ENCODE assay signal across 9 cellular contexts in the genomic region with DNA sequence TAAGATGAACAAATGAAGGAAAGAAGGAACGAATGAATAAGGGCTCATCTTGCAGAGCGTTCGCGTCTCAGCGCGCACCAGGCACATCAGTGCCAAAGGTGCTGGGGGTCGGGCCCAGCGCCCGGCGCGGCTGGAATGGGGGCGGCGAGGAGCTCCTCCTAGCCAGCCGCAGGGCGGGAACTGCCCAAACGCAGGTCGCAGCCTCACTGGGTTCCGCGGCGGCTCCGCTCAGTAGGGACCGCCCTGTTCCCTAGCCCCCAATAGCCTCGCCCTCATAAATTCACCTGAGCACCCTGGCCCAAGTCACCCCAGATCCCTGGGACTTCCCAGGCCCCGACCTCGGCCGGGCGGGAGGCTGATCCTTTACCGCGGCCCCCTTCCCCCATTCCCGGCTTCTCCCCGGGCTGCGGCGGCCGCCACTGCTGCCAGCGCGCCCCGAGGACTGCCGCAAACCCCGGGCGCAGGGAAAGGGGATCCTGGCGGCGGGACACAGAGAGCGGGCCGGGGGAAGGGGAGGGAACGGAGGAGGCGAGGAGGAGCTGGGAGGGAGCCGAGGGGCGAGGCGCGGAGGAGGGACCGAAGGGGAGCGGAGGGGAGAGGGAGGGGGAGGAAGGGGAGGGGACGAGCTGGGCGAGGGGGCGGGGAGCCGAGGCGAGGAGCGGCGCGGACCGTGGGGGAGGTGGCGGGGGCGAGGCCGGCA. TPM values are rescaled to one million over a fixed set of nuclear protein-coding genes. Genes with fewer than 3 reads are reported as not detected.
A peak's percentile ranks its signal among the peaks of the same experiment; 100 is the strongest.
DNase-seq lines count a peak whose midpoint lies in the region; ATAC-seq and TF ChIP-seq lines count a peak whose summit lies in the region.
"Had no signal": no experiment of that assay in that cellular context is flagged by ENCODE, and none has a peak within 500 bp of the region (broad histone marks: within the 10 kb centered on the region; RNA-seq: fewer than 3 reads in every experiment).

No MANE protein-coding gene starts in this region.

- no peak for TF ChIP-seq POLR2A in erythroblast (IDR thresholded peaks at IDR 0.05; ENCODE audit: low read length)

- H3K9me3 Mint-ChIP-seq in activated T-cell treated with anti-CD3 and anti-CD28 coated beads, Interleukin-2, amount 50 U/mL, for 72 hours, result no peaks in the 10 kb centered on the region
- H3K9me3 Mint-ChIP-seq in stimulated activated memory B cell treated with anti-CD40 and anti-IgM and Interleukin-4, amounts not matched to agents 10 μg/mL and 1 μg/mL and 100 μg/mL, for 72 hours, result no peaks in the 10 kb centered on the region

- H3K4me1 ChIP-seq in HAP-1, result peaks cover 5% of the 10 kb centered on the region
- peaks cover 2% of the 10 kb centered on the region; the same call in 1 of the 2 replicates for H3K4me1 ChIP-seq in iPS DF 6.9 (ENCODE audit: control insufficient read depth, insufficient read depth, low read length)

- WGBS in iPS DF 6.9 (ENCODE audit: insufficient coverage, insufficient read length), result no CpG with 5 or more reads among the region's 64 CpGs

- in situ Hi-C loops in HAP-1 (cut with MboI; ENCODE audit: low sequenced_read_pairs), result no loop called here

- no peaks in the 10 kb centered on the region for H3K36me3 Mint-ChIP-seq in activated T-cell treated with anti-CD3 and anti-CD28 coated beads, Interleukin-2, amount 50 U/mL, for 72 hours (ENCODE audit: insufficient read depth in 2 of 2)
- no peaks in the 10 kb centered on the region for H3K36me3 Mint-ChIP-seq in stimulated activated memory B cell treated with anti-CD40 and anti-IgM and Interleukin-4, amounts not matched to agents 10 μg/mL and 1 μg/mL and 100 μg/mL, for 72 hours

- H3K9me3 ChIP-seq in HAP-1 (no peaks in the 10 kb centered on the region), iPS DF 6.9 (ENCODE audit: control insufficient read depth, insufficient read depth, low read length) (no peaks in the 10 kb centered on the region)

- H3K27ac Mint-ChIP-seq in activated T-cell treated with anti-CD3 and anti-CD28 coated beads, Interleukin-2, amount 50 U/mL, for 72 hours, result no peak overlapping the region
- no peak overlapping the region for H3K27ac Mint-ChIP-seq in stimulated activated memory B cell treated with anti-CD40 and anti-IgM and Interleukin-4, amounts not matched to agents 10 μg/mL and 1 μg/mL and 100 μg/mL, for 72 hours

- peaks cover 71% of the 10 kb centered on the region for H3K27me3 Mint-ChIP-seq in activated T-cell treated with anti-CD3 and anti-CD28 coated beads, Interleukin-2, amount 50 U/mL, for 72 hours (ENCODE audit: low read depth)
- peaks cover 91% of the 10 kb centered on the region for H3K27me3 Mint-ChIP-seq in stimulated activated memory B cell treated with anti-CD40 and anti-IgM and Interleukin-4, amounts not matched to agents 10 μg/mL and 1 μg/mL and 100 μg/mL, for 72 hours

- H3K36me3 ChIP-seq in HAP-1 (replicated peaks), result no peaks in the 10 kb centered on the region
- no peaks in the 10 kb centered on the region for H3K36me3 ChIP-seq in iPS DF 6.9 (ENCODE audit: control insufficient read depth, insufficient read depth, low read length)

- peak; percentile 38 to 49 for ATAC-seq in activated T-cell treated with anti-CD3 and anti-CD28 coated beads, Interleukin-2, amount 50 U/mL, for 72 hours (replicated peaks in 1 of 2)
- ATAC-seq in stimulated activated memory B cell treated with anti-CD40 and anti-IgM and Interleukin-4, amounts not matched to agents 10 μg/mL and 1 μg/mL and 100 μg/mL, for 72 hours, result peak; percentile 2

- H3K4me3 ChIP-seq in HAP-1 (peak overlapping the region; percentile 47), iPS DF 6.9 (ENCODE audit: low read length) (peak overlapping the region; percentile 75)

- peak overlapping the region; percentile 84 to 86 for H3K4me3 Mint-ChIP-seq in activated T-cell treated with anti-CD3 and anti-CD28 coated beads, Interleukin-2, amount 50 U/mL, for 72 hours
- H3K4me3 Mint-ChIP-seq in stimulated activated memory B cell treated with anti-CD40 and anti-IgM and Interleukin-4, amounts not matched to agents 10 μg/mL and 1 μg/mL and 100 μg/mL, for 72 hours, result peak overlapping the region; percentile 61

- H3K27me3 ChIP-seq in HAP-1 (ENCODE audit: low read depth) (peaks cover 15% of the 10 kb centered on the region), iPS DF 6.9 (ENCODE audit: control insufficient read depth, insufficient read depth, low read length) (peaks cover 20% of the 10 kb centered on the region)

- peak; percentile 51 for DNase-seq in 8988T
- DNase-seq in HAP-1 (ENCODE audit: low spot score in 2 of 2), result peak; percentile 61 to 88
- DNase-seq in activated T-cell treated with anti-CD3 and anti-CD28 coated beads, Interleukin-2, amount 50 U/mL, for 72 hours, result peak; percentile 4 to 18
- no peak for DNase-seq in iPS DF 6.9 (ENCODE audit: low read depth, low spot score)
- no peak for DNase-seq in NOMO-1 treated with dmso at 0.1 percent for 144 hours (lab: John Stamatoyannopoulos, UW; ENCODE audit: unreplicated experiment)
- DNase-seq in cerebellar nuclear complex (lab: John Stamatoyannopoulos, UW), result no peak
- no peak for DNase-seq in erythroblast (lab: John Stamatoyannopoulos, UW)

- no peaks in the 10 kb centered on the region for H3K4me1 Mint-ChIP-seq in activated T-cell treated with anti-CD3 and anti-CD28 coated beads, Interleukin-2, amount 50 U/mL, for 72 hours (ENCODE audit: low read depth)
- peaks cover 16% of the 10 kb centered on the region for H3K4me1 Mint-ChIP-seq in stimulated activated memory B cell treated with anti-CD40 and anti-IgM and Interleukin-4, amounts not matched to agents 10 μg/mL and 1 μg/mL and 100 μg/mL, for 72 hours

- no peak overlapping the region for H3K27ac ChIP-seq in iPS DF 6.9 (ENCODE audit: low read length)

RNA-seq across cellular contexts. Expression of a gene that starts 0.4 kb away (rescaled TPM):
- total RNA-seq in activated T-cell treated with anti-CD3 and anti-CD28 coated beads, Interleukin-2, amount 50 U/mL, for 72 hours, result not detected
- total RNA-seq: activated CD8-positive, alpha-beta memory T cell treated with anti-CD3 and anti-CD28 coated beads for 36 hours had no signal

Comparison
In these comparisons a context has a peak if more than half of its experiments do, and no peak if none do; other contexts are left out.
1. DNase-seq: peak in 8988T (single experiment), HAP-1 (2 of 2) and activated T-cell treated with anti-CD3 and anti-CD28 coated beads, Interleukin-2, amount 50 U/mL, for 72 hours (2 of 2); none in iPS DF 6.9 (single experiment), NOMO-1 treated with dmso at 0.1 percent for 144 hours (single experiment), cerebellar nuclear complex (0 of 2) and erythroblast (0 of 2).